Comparison of ENCODE assay signal across 12 cellular contexts in genomic region chr11:14094481-14095037, GRCh38.
"Had no signal": no experiment of that assay in that cellular context is flagged by ENCODE, and none has a peak within 500 bp of the region (broad histone marks: within the 10 kb centered on the region; RNA-seq: fewer than 3 reads in every experiment).

No MANE protein-coding gene starts in this region.

- DNase-seq: activated CD4-positive, alpha-beta memory T cell treated with anti-CD3 and anti-CD28 coated beads, Interleukin-2, amount 10 ng/mL, durations not matched to agents 7 days and 5 days; activated naive CD4-positive, alpha-beta T cell; effector CD4-positive, alpha-beta T cell; mesendoderm; nephron progenitor cell; ovary; stimulated activated CD4-positive, alpha-beta T cell treated with anti-CD3 and anti-CD28 coated beads, Interleukin-12 subunit alpha, Interleukin-12 subunit beta, amount 100 ng/mL, for 4 hours; stimulated activated naive CD8-positive, alpha-beta T cell treated with anti-CD3 and anti-CD28 coated beads, Interleukin-15, Interleukin-2, amounts not matched to agents 100 U/mL and 50 U/mL, for 24 hours; T-helper 17 cell had no signal

- H3K4me3 Mint-ChIP-seq: activated CD4-positive, alpha-beta memory T cell treated with anti-CD3 and anti-CD28 coated beads, Interleukin-2, amount 10 ng/mL, durations not matched to agents 7 days and 5 days; nephron progenitor cell; T-helper 17 cell had no signal

- H3K27ac Mint-ChIP-seq: activated CD4-positive, alpha-beta memory T cell treated with anti-CD3 and anti-CD28 coated beads, Interleukin-2, amount 10 ng/mL, durations not matched to agents 7 days and 5 days; nephron progenitor cell; T-helper 17 cell had no signal

- H3K9me3 Mint-ChIP-seq: activated CD4-positive, alpha-beta memory T cell treated with anti-CD3 and anti-CD28 coated beads, Interleukin-2, amount 10 ng/mL, durations not matched to agents 7 days and 5 days had no signal

- H3K4me3 ChIP-seq: cardiac muscle cell, ovary, suprapubic skin had no signal

- H3K36me3 ChIP-seq: cardiac muscle cell, ovary, suprapubic skin had no signal

- H3K27me3 ChIP-seq: cardiac muscle cell, ovary had no signal

- ATAC-seq: left lobe of liver; stimulated activated naive CD8-positive, alpha-beta T cell treated with anti-CD3 and anti-CD28 coated beads, Interleukin-15, Interleukin-2, amounts not matched to agents 100 U/mL and 50 U/mL, for 24 hours; T-helper 17 cell had no signal

- H3K27ac ChIP-seq: cardiac muscle cell, ovary, suprapubic skin had no signal

- H3K9me3 ChIP-seq: ovary, suprapubic skin had no signal
